ENCODE assay signal across 9 cellular contexts in genomic region chr9:124293712-124294504, GRCh38. TPM values are rescaled to one million over a fixed set of nuclear protein-coding genes. Genes with fewer than 3 reads are reported as not detected.
DNase-seq lines count a peak whose midpoint lies in the region; ATAC-seq and TF ChIP-seq lines count a peak whose summit lies in the region.
"Had no signal": no experiment of that assay in that cellular context is flagged by ENCODE, and none has a peak within 500 bp of the region (broad histone marks: within the 10 kb centered on the region; RNA-seq: fewer than 3 reads in every experiment).

No MANE protein-coding gene starts in this region.

- intact Hi-C loops in esophagus muscularis mucosa (cut with DNase I) = no loop called here
- intact Hi-C loops in sigmoid colon (cut with DNase I) = loop anchor here (5.0 to 10.0 kb wide), 2 partner anchors 42 to 169 kb away; no protein-coding TSS in a partner anchor
- intact Hi-C loops in thyroid gland (cut with DNase I) = no loop called here

- WGBS in esophagus muscularis mucosa = 84% methylated on average over 17 of the region's 17 CpGs
- WGBS in sigmoid colon, 2 donors = 67 to 76% methylated on average over 17 of the region's 17 CpGs
- WGBS in thyroid gland, 2 donors = 85 to 92% methylated on average over 16 to 17 of the region's 17 CpGs

- peaks cover 11% of the 10 kb centered on the region; the same call in 1 of the 2 replicates for H3F3A ChIP-seq in SU-DHL-6 (ENCODE audit: insufficient read depth)

- H3K9ac ChIP-seq in SU-DHL-6 (ENCODE audit: low read length) = no peak overlapping the region

- TF ChIP-seq EP300 in esophagus muscularis mucosa (IDR thresholded peaks at IDR 0.05) = no peak
- TF ChIP-seq EP300 in sigmoid colon (IDR thresholded peaks at IDR 0.05) = no peak

- no peaks in the 10 kb centered on the region for H3K27me3 ChIP-seq in SU-DHL-6 (ENCODE audit: low read length)
- no peaks in the 10 kb centered on the region for H3K27me3 ChIP-seq in esophagus muscularis mucosa
- no peaks in the 10 kb centered on the region for H3K27me3 ChIP-seq in sigmoid colon
- H3K27me3 ChIP-seq in thyroid gland = no peaks in the 10 kb centered on the region

- no peaks in the 10 kb centered on the region for H3K9me2 ChIP-seq in SU-DHL-6 (replicated peaks; ENCODE audit: insufficient read depth, low read length)

- TF ChIP-seq CTCF in SU-DHL-6 (IDR thresholded peaks at IDR 0.05; ENCODE audit: insufficient read depth, low read length, poor library complexity, severe bottlenecking) (no peak), esophagus muscularis mucosa (IDR thresholded peaks at IDR 0.05) (no peak), sigmoid colon (IDR thresholded peaks at IDR 0.05) (peak in 1 of 4 experiments; percentile 10), thyroid gland (IDR thresholded peaks at IDR 0.05) (no peak)

- no peak overlapping the region for H2AFZ ChIP-seq in SU-DHL-6 (ENCODE audit: low read depth, low read length, severe bottlenecking)

- DNase-seq in esophagus muscularis mucosa (ENCODE audit: extremely low spot score) (no peak), sigmoid colon (no peak), thyroid gland (no peak), GF-D8 (lab: John Stamatoyannopoulos, UW) (no peak)
- DNase-seq: MV-4-11, T1000 had no signal

- no peaks in the 10 kb centered on the region for H3K9me3 ChIP-seq in SU-DHL-6 (ENCODE audit: insufficient read depth, low read length)
- H3K9me3 ChIP-seq in esophagus muscularis mucosa = no peaks in the 10 kb centered on the region
- H3K9me3 ChIP-seq in sigmoid colon = no peaks in the 10 kb centered on the region
- H3K9me3 ChIP-seq in thyroid gland = no peaks in the 10 kb centered on the region

- H3K27ac ChIP-seq in SU-DHL-6 (ENCODE audit: low read depth, low read length) (peak overlapping the region; percentile 98; the same call in 1 of the 2 replicates), esophagus muscularis mucosa (replicated peaks in 1 of 4) (peak overlapping the region in 3 of 4 donors; percentile 52 to 75 (median 55)), sigmoid colon (peak overlapping the region; percentile 2 to 78 (median 33)), thyroid gland (no peak overlapping the region)

- ATAC-seq in GM18505 (IDR thresholded peaks at IDR 0.05; ENCODE audit: unreplicated experiment) = no peak
- no peak for ATAC-seq in GM19452 (IDR thresholded peaks at IDR 0.05; ENCODE audit: unreplicated experiment)

- peaks cover 95% of the 10 kb centered on the region for H3K79me2 ChIP-seq in SU-DHL-6 (ENCODE audit: insufficient read depth, low read length)

- TF ChIP-seq POLR2A in GM18505 (IDR thresholded peaks at IDR 0.05; ENCODE audit: borderline replicate concordance, extremely low read depth, insufficient read depth, insufficient read length) (peak; percentile 8), esophagus muscularis mucosa (IDR thresholded peaks at IDR 0.05; ENCODE audit: low read depth) (no peak), sigmoid colon (IDR thresholded peaks at IDR 0.05) (no peak), thyroid gland (IDR thresholded peaks at IDR 0.05) (no peak)

- H3K36me3 ChIP-seq in SU-DHL-6 (ENCODE audit: low read length) (no peaks in the 10 kb centered on the region), esophagus muscularis mucosa (peaks cover 0 to 6% (median 0%) of the 10 kb centered on the region in 4 donors), sigmoid colon (no peaks in the 10 kb centered on the region), thyroid gland (no peaks in the 10 kb centered on the region)

- H3K4me3 ChIP-seq in SU-DHL-6 (ENCODE audit: insufficient read depth, low read length, poor library complexity, severe bottlenecking) (no peak overlapping the region), esophagus muscularis mucosa (no peak overlapping the region), sigmoid colon (no peak overlapping the region), thyroid gland (replicated peaks in 1 of 3) (no peak overlapping the region)

- H3K4me1 ChIP-seq in esophagus muscularis mucosa = peaks cover 79 to 100% (median 96%) of the 10 kb centered on the region in 4 donors
- H3K4me1 ChIP-seq in sigmoid colon = peaks cover 0 to 99% (median 89%) of the 10 kb centered on the region in 4 donors
- H3K4me1 ChIP-seq in thyroid gland = peaks cover 27 to 45% of the 10 kb centered on the region in 2 donors

- H3K4me2 ChIP-seq in SU-DHL-6 (ENCODE audit: low read depth, low read length, poor library complexity, severe bottlenecking) = no peak overlapping the region

- peaks cover 9% of the 10 kb centered on the region; the same call in 1 of the 2 replicates for H4K20me1 ChIP-seq in SU-DHL-6 (ENCODE audit: low read depth, low read length)

RNA-seq across cellular contexts. Expression of gene NEK6, which starts 36.2 kb away (rescaled TPM):
- 10 to 100 TPM; 14.1 to 21.9 (median 15.1) TPM for total RNA-seq in esophagus muscularis mucosa
- total RNA-seq in sigmoid colon = 10 to 100 TPM in 2 of 4 donors, 1 to 10 TPM in 2; 8.2 to 24.1 (median 14.2) TPM
- 10 to 100 TPM; 13.8 to 36.2 (median 24.7) TPM for polyA plus RNA-seq in sigmoid colon
- total RNA-seq in thyroid gland = 10 to 100 TPM; 10.7 to 12.8 (median 11.0) TPM

Comparison
In these comparisons a context has a peak if more than half of its experiments do, and no peak if none do; other contexts are left out.
1. H3K27ac ChIP-seq: peak in SU-DHL-6 (single experiment), esophagus muscularis mucosa (3 of 4) and sigmoid colon (4 of 4); none in thyroid gland (0 of 3).